In the genomic region with DNA sequence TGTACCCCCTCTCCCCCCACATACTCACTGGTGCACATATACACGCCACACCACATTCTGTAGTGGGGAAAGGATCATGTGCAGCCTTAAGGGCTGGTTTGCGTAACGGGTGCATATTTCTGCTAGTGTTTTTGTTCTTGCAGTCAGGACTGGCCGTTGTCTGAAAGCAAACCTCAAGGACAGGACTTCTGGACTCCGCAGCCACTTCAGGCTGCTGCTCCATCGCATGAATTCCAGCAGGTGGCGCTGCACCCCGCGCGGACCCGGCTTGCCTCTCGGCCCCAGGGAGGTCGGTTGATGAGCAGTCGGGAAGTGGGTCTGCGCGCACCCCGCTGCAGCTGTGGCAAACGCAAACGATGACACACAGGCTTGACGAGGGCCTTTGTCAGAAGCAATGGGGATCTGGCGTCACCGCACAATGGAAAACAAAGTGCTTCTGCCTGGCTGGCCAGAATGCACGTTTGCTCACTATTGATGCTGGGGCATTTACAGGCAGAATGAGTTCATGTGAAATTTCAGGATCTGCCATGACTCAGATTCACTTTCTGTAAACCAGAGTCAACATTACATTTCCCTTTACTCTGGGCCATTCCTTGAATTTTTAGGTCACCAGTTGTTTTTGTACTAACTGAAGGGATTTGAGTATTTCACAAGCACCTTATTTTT, we compare ENCODE assay signal across 8 cellular contexts. TPM values are rescaled to one million over a fixed set of nuclear protein-coding genes. Genes with fewer than 3 reads are reported as not detected.
A peak's percentile ranks its signal among the peaks of the same experiment; 100 is the strongest.
DNase-seq lines count a peak whose midpoint lies in the region; ATAC-seq, FAIRE-seq and TF ChIP-seq lines count a peak whose summit lies in the region.

No MANE protein-coding gene starts in this region.

- H3K9me3 ChIP-seq in A673 (ENCODE audit: low read depth, low read length, poor library complexity, severe bottlenecking) = no peaks in the 10 kb centered on the region
- H3K9me3 ChIP-seq in WERI-Rb-1 (ENCODE audit: severe bottlenecking) = no peaks in the 10 kb centered on the region
- H3K9me3 ChIP-seq in small intestine (ENCODE audit: control insufficient read depth, low read depth) = no peaks in the 10 kb centered on the region

- no peak for FAIRE-seq in small intestine (lab: Jason Lieb, UNC)

- H3K27ac ChIP-seq in A673 (ENCODE audit: low read depth, low read length, poor library complexity, severe bottlenecking) (no peak overlapping the region), WERI-Rb-1 (no peak overlapping the region), small intestine (ENCODE audit: low read depth in 1 of 2, low read length in 1 of 2) (peak overlapping the region in 1 of 2 donors; percentile 77)

- no peaks in the 10 kb centered on the region for H3K27me3 ChIP-seq in A673 (replicated peaks; ENCODE audit: insufficient read depth, low read depth, low read length, poor library complexity)
- H3K27me3 ChIP-seq in WERI-Rb-1 (ENCODE audit: insufficient read depth, low read depth, severe bottlenecking) = no peaks in the 10 kb centered on the region
- H3K27me3 ChIP-seq in small intestine (ENCODE audit: control insufficient read depth in 2 of 2, insufficient read depth in 2 of 2, low read length in 2 of 2) = no peaks in the 10 kb centered on the region

- peak; percentile 92 for DNase-seq in A673 (ENCODE audit: low spot score)
- DNase-seq in NCI-H2171 (lab: John Stamatoyannopoulos, UW) = peak; percentile 41
- DNase-seq in WERI-Rb-1 = peak; percentile 84
- peak; percentile 83 for DNase-seq in T47D (ENCODE audit: low read depth in 1 of 2, low spot score in 1 of 2)
- peak; percentile 97 for DNase-seq in iPS-NIHi11 (ENCODE audit: low spot score)
- peak; percentile 75 for DNase-seq in small intestine

- H3K4me1 ChIP-seq in A673 (ENCODE audit: insufficient read depth, low read length, poor library complexity, severe bottlenecking) (peaks cover 17% of the 10 kb centered on the region), small intestine (ENCODE audit: control insufficient read depth in 2 of 2, insufficient read depth in 1 of 2, low read depth in 1 of 2, low read length in 1 of 2) (peaks cover 2 to 13% of the 10 kb centered on the region in 2 donors)

- ATAC-seq in GM18858 (IDR thresholded peaks at IDR 0.05; ENCODE audit: unreplicated experiment) = peak; percentile 84
- peak; percentile 78 for ATAC-seq in HG03095 (IDR thresholded peaks at IDR 0.05; ENCODE audit: unreplicated experiment)

- peak; percentile 99 for TF ChIP-seq CTCF in A673 (conservative IDR thresholded peaks at IDR 0.05; ENCODE audit: low read depth, low read length)
- peak; percentile 94 for TF ChIP-seq CTCF in WERI-Rb-1 (IDR thresholded peaks at IDR 0.05; ENCODE audit: low read depth, low read length)

- H3K4me3 ChIP-seq in A673 (ENCODE audit: low read depth, low read length, poor library complexity, severe bottlenecking) (peak overlapping the region; percentile 27), WERI-Rb-1 (ENCODE audit: low read depth, low read length) (peak overlapping the region; percentile 1; the same call in 1 of the 2 replicates), small intestine (ENCODE audit: low read depth in 1 of 2, low read length in 2 of 2) (peak overlapping the region in 1 of 2 donors; percentile 15)

- 1 to 3% (median 2%) methylated on average over 23 of the region's 23 CpGs for WGBS in small intestine, 3 donors

- no TSS peak for BruUV-seq in A673 (replicated peaks; lab: Mats Ljungman, UMichigan)

- CTCF ChIA-PET in A673 (lab: Charles Lee) = interaction anchor here (0.8 to 2.0 kb wide), 2 partner anchors 343 to 477 kb away, joined by 3 to 10 read pairs; no protein-coding TSS in a partner anchor

- POLR2A ChIA-PET in A673 (lab: Charles Lee; ENCODE audit: low non-redundant PET) = no interaction called here

- in situ Hi-C loops in T47D (cut with HindIII; ENCODE audit: low pct_unique_long_range_greater_than_20kb, low sequenced_read_pairs) = no loop called here

- intact Hi-C loops in A673 (cut with micrococcal nuclease; ENCODE audit: unreplicated experiment) = loop anchor here (1.0 to 5.0 kb wide), 2 partner anchors 478 to 744 kb away; no protein-coding TSS in a partner anchor

- H3K36me3 ChIP-seq in A673 (ENCODE audit: insufficient read depth, low read length, poor library complexity, severe bottlenecking) = no peaks in the 10 kb centered on the region
- H3K36me3 ChIP-seq in WERI-Rb-1 = no peaks in the 10 kb centered on the region
- no peaks in the 10 kb centered on the region for H3K36me3 ChIP-seq in small intestine (ENCODE audit: control insufficient read depth in 2 of 2, insufficient read depth in 2 of 2, low read length in 2 of 2)

RNA-seq across cellular contexts. Expression of a gene that starts 36.3 kb away (rescaled TPM):
- 27.3 and 28.6 TPM in 2 replicates for total RNA-seq in A673 (2021)
- 100 to 1,000 TPM; 166 to 968 (median 721) TPM for polyA plus RNA-seq in small intestine

Comparison
In these comparisons a context has a peak if more than half of its experiments do, and no peak if none do; other contexts are left out.
1. DNase-seq: peak in every context shown above with its lines; median percentile 97 in iPS-NIHi11; 92 in A673; 84 in WERI-Rb-1; 83 in T47D; 75 in small intestine; 41 in NCI-H2171.